Comparison of ENCODE assay signal across 22 cellular contexts in the genomic region with DNA sequence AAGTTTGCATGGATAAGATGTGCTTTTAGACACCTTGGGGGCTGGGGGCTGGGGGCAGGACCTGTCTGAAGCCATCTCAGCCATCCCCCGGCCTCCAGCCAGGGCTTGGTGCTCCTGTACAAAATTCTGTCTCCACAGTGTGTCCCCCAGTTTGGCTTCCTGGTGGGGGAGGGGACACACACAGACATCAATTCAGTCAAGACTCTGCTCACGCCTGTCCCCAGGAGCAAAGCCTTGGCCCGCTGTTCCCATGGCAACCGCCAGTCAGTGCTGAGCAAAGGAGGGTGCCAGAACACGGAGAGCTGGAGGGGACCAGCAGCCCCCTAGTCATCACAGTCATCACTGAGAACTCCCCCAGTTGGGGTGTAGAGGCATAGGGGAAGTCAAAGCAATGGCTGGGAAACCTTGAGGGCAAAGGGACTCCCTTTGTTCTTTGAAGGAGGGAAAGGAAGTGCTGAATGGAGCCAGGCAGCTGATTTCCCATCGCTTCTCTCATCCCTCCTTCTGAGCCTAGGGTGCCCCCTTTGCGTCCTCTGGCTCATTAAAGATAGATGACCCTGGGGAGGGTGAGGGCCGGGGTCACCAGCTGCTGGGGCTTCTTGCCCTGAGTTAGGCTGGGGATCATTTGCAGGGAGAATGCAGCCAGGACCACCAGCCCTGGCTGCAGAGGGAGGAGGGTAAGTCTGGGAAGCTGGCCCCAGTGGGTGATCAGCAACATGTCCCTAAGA.
DNase-seq lines count a peak whose midpoint lies in the region; ATAC-seq and TF ChIP-seq lines count a peak whose summit lies in the region.
"Had no signal": no experiment of that assay in that cellular context is flagged by ENCODE, and none has a peak within 500 bp of the region (broad histone marks: within the 10 kb centered on the region; RNA-seq: fewer than 3 reads in every experiment).

No MANE protein-coding gene starts in this region.

- peak overlapping the region in 2 of 3 experiments; percentile 76 to 92 for H3K27ac Mint-ChIP-seq in nephron
- H3K27ac Mint-ChIP-seq: activated CD4-positive, alpha-beta memory T cell treated with anti-CD3 and anti-CD28 coated beads for 36 hours; stimulated activated naive CD8-positive, alpha-beta T cell treated with anti-CD3 and anti-CD28 coated beads, Interleukin-15, amount 100 ng/mL, for 72 hours; T-helper 1 cell treated with Interleukin-12 subunit alpha and Interleukin-12 subunit beta and Interleukin-4 antibody, amounts not matched to agents 30 μg/mL and 1 μg/mL, for 36 hours had no signal

- peaks cover 37% of the 10 kb centered on the region for H3K4me1 ChIP-seq in IMR-90 (ENCODE audit: control insufficient read depth, insufficient read depth, low read length)
- no peaks in the 10 kb centered on the region for H3K4me1 ChIP-seq in body of pancreas

- H2BK15ac ChIP-seq in IMR-90 (ENCODE audit: low read depth, low read length) = no peak overlapping the region

- TF ChIP-seq CTCF in IMR-90 (conservative IDR thresholded peaks at IDR 0.05; ENCODE audit: low read depth, low read length) (no peak), nephron (IDR thresholded peaks at IDR 0.05; ENCODE audit: unreplicated experiment in 3 of 3) (no peak), body of pancreas (IDR thresholded peaks at IDR 0.05) (no peak)

- POLR2A ChIA-PET in IMR-90 (lab: Charles Lee; ENCODE audit: unreplicated experiment) = no interaction called here

- TF ChIP-seq RAD21 in IMR-90 (IDR thresholded peaks at IDR 0.05; ENCODE audit: low read length) = no peak

- ATAC-seq in IMR-90 (ENCODE audit: low read depth) (no peak), body of pancreas (no peak)
- ATAC-seq: stimulated activated naive CD8-positive, alpha-beta T cell treated with anti-CD3 and anti-CD28 coated beads, Interleukin-15, amount 100 ng/mL, for 72 hours had no signal

- no peaks in the 10 kb centered on the region for H3K9me3 Mint-ChIP-seq in nephron
- H3K9me3 Mint-ChIP-seq: activated CD4-positive, alpha-beta memory T cell treated with anti-CD3 and anti-CD28 coated beads for 36 hours; stimulated activated naive CD8-positive, alpha-beta T cell treated with anti-CD3 and anti-CD28 coated beads, Interleukin-15, amount 100 ng/mL, for 72 hours; T-helper 1 cell treated with Interleukin-12 subunit alpha and Interleukin-12 subunit beta and Interleukin-4 antibody, amounts not matched to agents 30 μg/mL and 1 μg/mL, for 36 hours had no signal

- H3K23ac ChIP-seq in IMR-90 (ENCODE audit: low read depth, low read length) = peak overlapping the region; percentile 43; the same call in 1 of the 2 replicates

- H3K9me1 ChIP-seq in IMR-90 (ENCODE audit: insufficient read depth, low read length) = peaks cover 61% of the 10 kb centered on the region

- H2AK5ac ChIP-seq in IMR-90 (ENCODE audit: low read depth, low read length) = 0 out of 2 replicates have a peak overlapping the region, but pooled peaks have one; percentile 28

- H3K56ac ChIP-seq in IMR-90 (ENCODE audit: extremely low read depth, insufficient read depth, low read length) = no peak overlapping the region

- H3K36me3 ChIP-seq in IMR-90 (ENCODE audit: control insufficient read depth, insufficient read depth, low read length) (no peaks in the 10 kb centered on the region; the same call in 1 of the 2 replicates), body of pancreas (replicated peaks in 1 of 2; ENCODE audit: insufficient read depth in 1 of 2, low read depth in 2 of 2) (no peaks in the 10 kb centered on the region)
- H3K36me3 ChIP-seq: esophagus squamous epithelium, upper lobe of left lung had no signal

- in situ Hi-C loops in IMR-90 (cut with MboI; ENCODE audit: low sequenced_read_pairs) = no loop called here

- no peak overlapping the region; the same call in 1 of the 2 replicates for H3K14ac ChIP-seq in IMR-90 (replicated peaks; ENCODE audit: low read depth, low read length)

- dilution Hi-C loops in IMR-90 (cut with HindIII; ENCODE audit: low sequenced_read_pairs, unreplicated experiment) = no loop called here

- H3K18ac ChIP-seq in IMR-90 (ENCODE audit: low read depth, low read length) = no peak overlapping the region

- no peak overlapping the region for H4K8ac ChIP-seq in IMR-90 (ENCODE audit: low read depth in 2 of 2, low read length in 2 of 2)

- CTCF ChIA-PET in IMR-90 (lab: Yijun Ruan, JAX) = no interaction called here

- peak overlapping the region; percentile 4; the same call in 1 of the 2 replicates for H3K4ac ChIP-seq in IMR-90 (ENCODE audit: low read depth, low read length)

- H3K4me3 ChIP-seq in IMR-90 (ENCODE audit: insufficient read depth, low read depth, low read length) (no peak overlapping the region), body of pancreas (no peak overlapping the region)
- H3K4me3 ChIP-seq: esophagus squamous epithelium, skin epidermis, upper lobe of left lung had no signal

- H4K20me1 ChIP-seq in IMR-90 (ENCODE audit: insufficient read depth, low read length) = peaks cover 92% of the 10 kb centered on the region

- intact Hi-C loops in IMR-90 (cut with micrococcal nuclease) (no loop called here), body of pancreas (cut with DNase I) (no loop called here)

- H3K27ac ChIP-seq in IMR-90 (ENCODE audit: insufficient read depth, low read length) (no peak overlapping the region), cingulate gyrus (ENCODE audit: low read depth, low read length) (peak overlapping the region; percentile 54), body of pancreas (no peak overlapping the region)
- H3K27ac ChIP-seq: esophagus squamous epithelium, upper lobe of left lung had no signal

- H2AFZ ChIP-seq in IMR-90 (replicated peaks; ENCODE audit: low read length, poor library complexity) = peak overlapping the region; percentile 60

- no peak overlapping the region for H3K9ac ChIP-seq in IMR-90 (ENCODE audit: low read depth, low read length)

- H3K27me3 Mint-ChIP-seq in nephron (ENCODE audit: low read depth) = peaks cover 6% of the 10 kb centered on the region
- H3K27me3 Mint-ChIP-seq: activated CD4-positive, alpha-beta memory T cell treated with anti-CD3 and anti-CD28 coated beads for 36 hours; stimulated activated naive CD8-positive, alpha-beta T cell treated with anti-CD3 and anti-CD28 coated beads, Interleukin-15, amount 100 ng/mL, for 72 hours had no signal

- DNase-seq in COLO668 (lab: John Stamatoyannopoulos, UW; ENCODE audit: unreplicated experiment) = peak; percentile 45
- DNase-seq in IMR-90 = no peak
- DNase-seq in RKO (ENCODE audit: low spot score) = no peak
- no peak for DNase-seq in body of pancreas
- DNase-seq in kidney tubule cell (ENCODE audit: low spot score) = no peak
- DNase-seq in NCI-H1105 (lab: John Stamatoyannopoulos, UW) = no peak
- DNase-seq: activated CD4-positive, alpha-beta memory T cell treated with anti-CD3 and anti-CD28 coated beads for 36 hours; activated gamma-delta T cell treated with Interleukin-2 at 50 U/mL for 16 hours; activated T-cell treated with anti-CD3 and anti-CD28 coated beads for 4 hours; central memory CD4-positive, alpha-beta T cell; effector CD8-positive, alpha-beta T cell; esophagus squamous epithelium; NCI-H1694 treated with DMSO at 0.1 percent for 48 hours; NCI-H510A; SIG-M5; stimulated activated CD4-positive, alpha-beta T cell treated with anti-CD3 and anti-CD28 coated beads, Interleukin-2, amount 100 ng/mL, for 48 hours; stimulated activated naive CD8-positive, alpha-beta T cell treated with anti-CD3 and anti-CD28 coated beads, Interleukin-15, amount 100 ng/mL, for 72 hours; upper lobe of left lung had no signal

- peaks cover 10% of the 10 kb centered on the region for H3K4me1 Mint-ChIP-seq in nephron
- H3K4me1 Mint-ChIP-seq: stimulated activated naive CD8-positive, alpha-beta T cell treated with anti-CD3 and anti-CD28 coated beads, Interleukin-15, amount 100 ng/mL, for 72 hours had no signal

- peak overlapping the region; percentile 34 for H2AK9ac ChIP-seq in IMR-90 (replicated peaks; ENCODE audit: low read depth, low read length, poor library complexity)

- no peak overlapping the region for H2BK120ac ChIP-seq in IMR-90 (ENCODE audit: low read depth, low read length)

- H3K27me3 ChIP-seq in IMR-90 (ENCODE audit: control insufficient read depth, insufficient read depth, low read length) (no peaks in the 10 kb centered on the region), body of pancreas (no peaks in the 10 kb centered on the region)
- H3K27me3 ChIP-seq: upper lobe of left lung had no signal

- no peak for TF ChIP-seq POLR2A in IMR-90 (IDR thresholded peaks at IDR 0.05; ENCODE audit: low read depth, low read length)
- no peak for TF ChIP-seq POLR2A in body of pancreas (IDR thresholded peaks at IDR 0.05)

- BruUV-seq in IMR-90 (replicated peaks; lab: Mats Ljungman, UMichigan) = no TSS peak

- H3K36me3 Mint-ChIP-seq in nephron (ENCODE audit: low read depth) = no peaks in the 10 kb centered on the region
- H3K36me3 Mint-ChIP-seq: activated CD4-positive, alpha-beta memory T cell treated with anti-CD3 and anti-CD28 coated beads for 36 hours had no signal

- 100% methylated on average over 1 of the region's 8 CpGs; no CpG with 5 or more reads in 1 of the 2 experiments for WGBS in IMR-90 (ENCODE audit: extremely low coverage in 2 of 2, insufficient read length in 1 of 2), 2 experiments
- WGBS in body of pancreas, 2 donors = 82 to 89% methylated on average over 8 of the region's 8 CpGs

- H3K4me2 ChIP-seq in IMR-90 (ENCODE audit: low read depth, low read length) = no peak overlapping the region

- no peak overlapping the region for H2BK5ac ChIP-seq in IMR-90 (ENCODE audit: low read depth, low read length, poor library complexity, severe bottlenecking)

- no peak overlapping the region for H4K5ac ChIP-seq in IMR-90 (ENCODE audit: low read depth, low read length)

- no peak overlapping the region; the same call in 1 of the 2 replicates for H2BK20ac ChIP-seq in IMR-90 (ENCODE audit: low read depth, low read length)

- H3K79me1 ChIP-seq in IMR-90 (ENCODE audit: low read depth in 1 of 2, low read length in 2 of 2) = peaks cover 55 to 91% of the 10 kb centered on the region in 2 experiments

- H4K91ac ChIP-seq in IMR-90 (ENCODE audit: insufficient read depth, low read depth, low read length) = 0 out of 2 replicates have a peak overlapping the region, but pooled peaks have one; percentile 6

- no peaks in the 10 kb centered on the region for H3K9me3 ChIP-seq in IMR-90 (ENCODE audit: control insufficient read depth, insufficient read depth, low read length)
- no peaks in the 10 kb centered on the region for H3K9me3 ChIP-seq in body of pancreas
- H3K9me3 ChIP-seq: esophagus squamous epithelium, upper lobe of left lung had no signal

- H3K4me3 Mint-ChIP-seq in nephron = no peak overlapping the region
- H3K4me3 Mint-ChIP-seq: activated CD4-positive, alpha-beta memory T cell treated with anti-CD3 and anti-CD28 coated beads for 36 hours; stimulated activated naive CD8-positive, alpha-beta T cell treated with anti-CD3 and anti-CD28 coated beads, Interleukin-15, amount 100 ng/mL, for 72 hours; T-helper 1 cell treated with Interleukin-12 subunit alpha and Interleukin-12 subunit beta and Interleukin-4 antibody, amounts not matched to agents 30 μg/mL and 1 μg/mL, for 36 hours had no signal

TF ChIP-seq in IMR-90, 13 proteins besides CTCF, POLR2A, EP300 and RAD21 (continues in another document):
- TF ChIP-seq RFX5 (IDR thresholded peaks at IDR 0.05; ENCODE audit: low read depth, low read length) (no peak), MAZ (IDR thresholded peaks at IDR 0.05; ENCODE audit: borderline replicate concordance, low read depth, low read length) (no peak), BHLHE40 (IDR thresholded peaks at IDR 0.05; ENCODE audit: low read depth, low read length) (no peak)
